In genomic region chr2:157415632-157416101, GRCh38 we compare ENCODE assay signal across 17 cellular contexts. TPM values are rescaled to one million over a fixed set of nuclear protein-coding genes. Genes with fewer than 3 reads are reported as not detected.
DNase-seq lines count a peak whose midpoint lies in the region; ATAC-seq, FAIRE-seq and TF ChIP-seq lines count a peak whose summit lies in the region.
"Had no signal": no experiment of that assay in that cellular context is flagged by ENCODE, and none has a peak within 500 bp of the region (broad histone marks: within the 10 kb centered on the region; RNA-seq: fewer than 3 reads in every experiment).

No MANE protein-coding gene starts in this region.

- H3K27ac Mint-ChIP-seq in CD4-positive, alpha-beta memory T cell = peak overlapping the region; percentile 83 to 98 (median 92)
- H3K27ac Mint-ChIP-seq in T-cell = peak overlapping the region; percentile 96 to 99
- H3K27ac Mint-ChIP-seq: endodermal cell, nephron had no signal

- no peak for ATAC-seq in T-cell (replicated peaks in 1 of 4)
- ATAC-seq in left lung = peak; percentile 22
- ATAC-seq in GM19035 (IDR thresholded peaks at IDR 0.05; ENCODE audit: unreplicated experiment) = no peak
- ATAC-seq in GM21717 (IDR thresholded peaks at IDR 0.05; ENCODE audit: unreplicated experiment) = no peak

- peaks cover 0 to 7% (median under 1%) of the 10 kb centered on the region in 8 donors for H3K9me3 Mint-ChIP-seq in CD4-positive, alpha-beta memory T cell
- H3K9me3 Mint-ChIP-seq in T-cell = no peaks in the 10 kb centered on the region
- H3K9me3 Mint-ChIP-seq: endodermal cell, nephron had no signal

- H3K27me3 Mint-ChIP-seq in CD4-positive, alpha-beta memory T cell = no peaks in the 10 kb centered on the region
- H3K27me3 Mint-ChIP-seq in T-cell = no peaks in the 10 kb centered on the region

- 0 out of 20 replicates have a peak overlapping the region, but pooled peaks of 1 of the 10 experiments have one; percentile 18 for H3K4me3 ChIP-seq in BLaER1 treated with 17β-estradiol and CSF1 and Interleukin-3, amounts not matched to agents 10 nM and 100 nM
- H3K4me3 ChIP-seq in CD4-positive, alpha-beta memory T cell (ENCODE audit: low read length in 2 of 2) = peak overlapping the region in 1 of 2 donors; percentile 2
- no peak overlapping the region for H3K4me3 ChIP-seq in left lung
- H3K4me3 ChIP-seq: MG63 had no signal

- FAIRE-seq in frontal cortex (lab: Jason Lieb, UNC) = no peak
- FAIRE-seq: TTC549 had no signal

- H4K20me1 ChIP-seq in BLaER1 treated with 17β-estradiol and CSF1 and Interleukin-3, amounts not matched to agents 10 nM and 100 nM = peaks cover 0 to 4% (median 0%) of the 10 kb centered on the region in 11 experiments; a peak in 1 of 22 replicates

- no peaks in the 10 kb centered on the region for H3K27me3 ChIP-seq in BLaER1 treated with 17β-estradiol and CSF1 and Interleukin-3, amounts not matched to agents 10 nM and 100 nM
- H3K27me3 ChIP-seq in CD4-positive, alpha-beta memory T cell (ENCODE audit: insufficient read depth, low read length) = no peaks in the 10 kb centered on the region
- no peaks in the 10 kb centered on the region for H3K27me3 ChIP-seq in left lung
- H3K27me3 ChIP-seq: brain microvascular endothelial cell, MG63 had no signal

- DNase-seq in CD4-positive, alpha-beta memory T cell = no peak
- no peak for DNase-seq in T-cell
- no peak for DNase-seq in left lung
- DNase-seq in frontal cortex (ENCODE audit: low spot score in 2 of 2) = no peak
- no peak for DNase-seq in kidney tubule cell (ENCODE audit: low spot score)
- DNase-seq: brain microvascular endothelial cell, Caco-2, endodermal cell, islet precursor cell, MG63, NCI-H2171 treated with DMSO at 0.1 percent for 48 hours had no signal

- H3K4me2 ChIP-seq in BLaER1 treated with 17β-estradiol and CSF1 and Interleukin-3, amounts not matched to agents 10 nM and 100 nM = peak overlapping the region in 4 of 11 experiments; percentile 14 to 81 (median 52); a peak in 7 of 22 replicates

- CTCF ChIA-PET in CD4-positive, alpha-beta memory T cell (lab: Charles Lee; ENCODE audit: partially characterized antibody) = interaction anchor here (0.9 to 3.7 kb wide), 12 partner anchors 12 to 88 kb away, joined by 3 to 18 read pairs (median 4); partner anchors contain the start of gene CYTIP
- CTCF ChIA-PET in T-cell (lab: Charles Lee) = interaction anchor here (0.7 to 1.4 kb wide), 4 partner anchors 22 to 90 kb away, joined by 3 to 5 read pairs (median 4); partner anchors contain the start of genes CYTIP (in 1 of the 2) and ERMN (in 1 of the 2)

- peak overlapping the region in 7 of 11 experiments; percentile 4 to 99 (median 43); a peak in 9 of 22 replicates for H3K27ac ChIP-seq in BLaER1 treated with 17β-estradiol and CSF1 and Interleukin-3, amounts not matched to agents 10 nM and 100 nM
- H3K27ac ChIP-seq in CD4-positive, alpha-beta memory T cell (ENCODE audit: low read depth, low read length) = peak overlapping the region; percentile 54
- peak overlapping the region in 1 of 2 donors; percentile 93 for H3K27ac ChIP-seq in left lung
- H3K27ac ChIP-seq: brain microvascular endothelial cell had no signal

- H3K4me1 ChIP-seq in BLaER1 treated with 17β-estradiol and CSF1 and Interleukin-3, amounts not matched to agents 10 nM and 100 nM = peaks cover 0 to 100% (median 57%) of the 10 kb centered on the region in 10 experiments; a peak in 16 of 20 replicates
- H3K4me1 ChIP-seq in CD4-positive, alpha-beta memory T cell (ENCODE audit: insufficient read depth, low read length) = peaks cover 95% of the 10 kb centered on the region
- peaks cover 0 to 77% of the 10 kb centered on the region in 2 donors for H3K4me1 ChIP-seq in left lung

- H3K36me3 Mint-ChIP-seq in CD4-positive, alpha-beta memory T cell = peaks cover 82 to 85% of the 10 kb centered on the region in 2 donors
- H3K36me3 Mint-ChIP-seq in T-cell = peaks cover 86% of the 10 kb centered on the region

- peak overlapping the region; percentile 47 to 80 (median 69) for H3K4me3 Mint-ChIP-seq in CD4-positive, alpha-beta memory T cell
- peak overlapping the region in 2 of 3 donors; percentile 58 to 64 for H3K4me3 Mint-ChIP-seq in T-cell
- H3K4me3 Mint-ChIP-seq: endodermal cell, nephron had no signal

- peaks cover 0 to 52% (median 0%) of the 10 kb centered on the region in 11 experiments; a peak in 8 of 22 replicates for H3K9me3 ChIP-seq in BLaER1 treated with 17β-estradiol and CSF1 and Interleukin-3, amounts not matched to agents 10 nM and 100 nM (replicated peaks in 1 of 11)
- H3K9me3 ChIP-seq in CD4-positive, alpha-beta memory T cell (ENCODE audit: control insufficient read depth in 1 of 2, low read length in 2 of 2) = no peaks in the 10 kb centered on the region
- no peaks in the 10 kb centered on the region for H3K9me3 ChIP-seq in left lung
- H3K9me3 ChIP-seq: Caco-2, MG63 had no signal

- H3K9ac ChIP-seq in BLaER1 treated with 17β-estradiol and CSF1 and Interleukin-3, amounts not matched to agents 10 nM and 100 nM = 0 out of 22 replicates have a peak overlapping the region, but pooled peaks of 1 of the 11 experiments have one; percentile 32

- POLR2A ChIA-PET in CD4-positive, alpha-beta memory T cell (lab: Charles Lee; ENCODE audit: partially characterized antibody) = interaction anchor here (0.6 to 18.6 kb wide), 5 partner anchors 11 to 107 kb away, joined by 3 to 1017 read pairs (median 6); partner anchors contain the start of gene CYTIP
- POLR2A ChIA-PET in T-cell (lab: Charles Lee) = interaction anchor here (0.6 to 3.8 kb wide), 12 partner anchors 9 to 89 kb away, joined by 3 to 21 read pairs (median 6); no protein-coding TSS in a partner anchor

- intact Hi-C loops in CD4-positive, alpha-beta memory T cell (cut with micrococcal nuclease) = no loop called here
- intact Hi-C loops in left lung (cut with DNase I) = no loop called here

- peaks cover 0 to 86% (median 37%) of the 10 kb centered on the region in 11 experiments; a peak in 12 of 22 replicates for H3K36me3 ChIP-seq in BLaER1 treated with 17β-estradiol and CSF1 and Interleukin-3, amounts not matched to agents 10 nM and 100 nM
- H3K36me3 ChIP-seq in CD4-positive, alpha-beta memory T cell (ENCODE audit: insufficient read depth, low read length) = peaks cover 48% of the 10 kb centered on the region
- H3K36me3 ChIP-seq in left lung = peaks cover 0 to 13% of the 10 kb centered on the region in 2 donors
- H3K36me3 ChIP-seq: brain microvascular endothelial cell, MG63 had no signal

- no peak for TF ChIP-seq CTCF in left lung (IDR thresholded peaks at IDR 0.05)

- peaks cover 74 to 89% (median 82%) of the 10 kb centered on the region in 4 donors for H3K4me1 Mint-ChIP-seq in CD4-positive, alpha-beta memory T cell
- peaks cover 90 to 92% (median 90%) of the 10 kb centered on the region in 3 donors for H3K4me1 Mint-ChIP-seq in T-cell
- H3K4me1 Mint-ChIP-seq: nephron had no signal

RNA-seq across cellular contexts. Expression of gene CYTIP, which starts 28.2 kb away (rescaled TPM):
- 100 to 1,000 TPM; 231 to 248 TPM for total RNA-seq in CD4-positive, alpha-beta memory T cell
- polyA plus RNA-seq in CD4-positive, alpha-beta memory T cell = 100 to 1,000 TPM; 163 to 176 TPM
- total RNA-seq in T-cell (100 to 1,000 TPM; 264 to 465 (median 273) TPM), left lung (10 to 100 TPM; 10.9 to 25.1 TPM), frontal cortex (2.9 TPM)
- total RNA-seq: HT-29 had no signal

Comparison
In these comparisons a context has a peak if more than half of its experiments do, and no peak if none do; other contexts are left out.
1. RNA of gene CYTIP, which starts 28.2 kb away (total RNA-seq): 264 to 465 TPM in T-cell and 231 to 248 TPM in CD4-positive, alpha-beta memory T cell; 10.9 to 25.1 TPM in left lung and 2.9 TPM in frontal cortex (single experiment); every median in the first group is over 4 times any median in the second.